8 cellular contexts compared by ENCODE assay signal in the genomic region with DNA sequence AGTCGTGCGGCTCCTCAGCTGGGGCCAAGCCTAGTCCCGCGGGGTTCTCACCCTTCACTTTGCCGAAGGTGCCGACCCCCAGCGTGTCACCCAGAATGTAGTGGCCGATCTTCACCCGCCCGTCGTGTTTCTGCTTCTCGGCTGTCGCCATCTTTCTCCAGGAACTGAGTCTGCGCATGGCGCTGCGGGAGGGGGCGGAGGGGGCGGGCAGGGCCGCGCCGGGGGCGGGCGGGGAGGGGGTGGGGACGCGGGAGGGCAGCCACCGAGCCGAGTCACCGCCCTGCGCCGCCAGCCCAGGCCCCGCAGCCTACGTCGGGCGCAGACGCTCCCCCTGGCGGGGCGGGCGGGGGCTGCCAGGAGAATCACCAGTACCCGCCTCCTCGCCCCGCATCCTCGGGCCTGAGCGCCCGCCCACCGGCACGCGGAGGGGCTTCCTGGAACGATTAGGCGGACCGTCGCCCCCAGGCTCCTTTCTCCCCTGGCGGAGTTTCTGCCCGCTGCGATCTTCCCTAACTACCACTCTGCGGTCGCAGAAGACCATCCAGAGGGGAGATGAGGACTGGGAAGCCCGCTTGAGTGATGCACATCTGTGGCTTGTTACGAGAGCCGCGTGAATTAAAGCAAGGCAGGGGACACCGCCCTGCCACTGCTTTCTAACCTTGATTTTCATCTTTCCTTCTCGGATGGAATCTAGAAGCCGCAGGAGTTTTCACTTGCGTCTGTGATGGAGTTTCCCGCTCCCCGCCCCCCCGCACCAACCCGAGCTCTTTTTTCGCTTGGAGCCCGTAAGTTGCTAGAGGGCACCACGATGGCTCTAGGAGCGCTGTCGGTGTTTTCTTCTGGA. TPM values are rescaled to one million over a fixed set of nuclear protein-coding genes. Genes with fewer than 3 reads are reported as not detected.
DNase-seq lines count a peak whose midpoint lies in the region; ATAC-seq and TF ChIP-seq lines count a peak whose summit lies in the region.

A gene (minus strand): TSS at position 363 of the 844 bp plus-strand sequence. CDS start 185 bp downstream, at position 178.

- TF ChIP-seq POLR2A in lower leg skin (IDR thresholded peaks at IDR 0.05): peak in 1 of 2 donors; percentile 35

- DNase-seq in CD8-positive, alpha-beta memory T cell: peak; percentile 89 to 93 (median 93)
- peak; percentile 80 for DNase-seq in HL-60 (ENCODE audit: low read depth in 1 of 2, low spot score in 1 of 2)
- DNase-seq in NCI-H82 treated with DMSO at 0.1 percent for 48 hours (lab: John Stamatoyannopoulos, UW; ENCODE audit: unreplicated experiment): peak; percentile 93
- peak; percentile 90 for DNase-seq in activated CD4-positive, alpha-beta memory T cell treated with anti-CD3 and anti-CD28 coated beads for 36 hours
- DNase-seq in dorsolateral prefrontal cortex: peak; percentile 80 to 92 (median 86)
- DNase-seq in lower leg skin (ENCODE audit: low spot score in 2 of 2): peak; percentile 78 to 96
- peak; percentile 80 to 81 for DNase-seq in stimulated activated CD4-positive, alpha-beta T cell treated with anti-CD3 and anti-CD28 coated beads, Interleukin-4, amount 100 ng/mL, for 48 hours (ENCODE audit: low read depth in 2 of 2)

- no peaks in the 10 kb centered on the region for H3K9me3 Mint-ChIP-seq in CD8-positive, alpha-beta memory T cell
- H3K9me3 Mint-ChIP-seq in activated CD4-positive, alpha-beta memory T cell treated with anti-CD3 and anti-CD28 coated beads for 36 hours: no peaks in the 10 kb centered on the region

- CTCF ChIA-PET in CD8-positive, alpha-beta memory T cell (lab: Charles Lee): interaction anchor here (1.1 kb wide), 1 partner anchor 44 kb away, joined by 3 read pairs; no protein-coding TSS in a partner anchor
- CTCF ChIA-PET in activated CD4-positive, alpha-beta memory T cell treated with anti-CD3 and anti-CD28 coated beads for 36 hours (lab: Charles Lee): interaction anchor here (0.7 to 1.5 kb wide), 4 partner anchors 9 to 976 kb away, joined by 3 to 8 read pairs (median 4); no protein-coding TSS in a partner anchor

- no peaks in the 10 kb centered on the region for H3K9me3 ChIP-seq in CD8-positive, alpha-beta memory T cell (ENCODE audit: low read length)

- H3K4me1 Mint-ChIP-seq in CD8-positive, alpha-beta memory T cell: peaks cover 46 to 53% (median 49%) of the 10 kb centered on the region in 3 donors
- peaks cover 43% of the 10 kb centered on the region for H3K4me1 Mint-ChIP-seq in activated CD4-positive, alpha-beta memory T cell treated with anti-CD3 and anti-CD28 coated beads for 36 hours (ENCODE audit: low read depth)

- intact Hi-C loops in activated CD4-positive, alpha-beta memory T cell treated with anti-CD3 and anti-CD28 coated beads for 36 hours (cut with micrococcal nuclease): loop anchor here (1.0 kb wide), 3 partner anchors 15 to 43 kb away; a partner anchor contains a TSS
- intact Hi-C loops in dorsolateral prefrontal cortex (cut with DNase I) (loop anchor here (1.0 kb wide), 2 partner anchors 37 to 43 kb away; a partner anchor contains a TSS), lower leg skin (cut with DNase I; ENCODE audit: low total_unique reads) (no loop called here)

- peaks cover 0 to 24% (median 1%) of the 10 kb centered on the region in 3 donors for H3K36me3 Mint-ChIP-seq in CD8-positive, alpha-beta memory T cell
- H3K36me3 Mint-ChIP-seq in activated CD4-positive, alpha-beta memory T cell treated with anti-CD3 and anti-CD28 coated beads for 36 hours: peaks cover 15% of the 10 kb centered on the region

- H3K27ac Mint-ChIP-seq in CD8-positive, alpha-beta memory T cell: peak within 1 kb of the TSS; percentile 91 to 98 (median 94)
- peak within 1 kb of the TSS; percentile 89 for H3K27ac Mint-ChIP-seq in activated CD4-positive, alpha-beta memory T cell treated with anti-CD3 and anti-CD28 coated beads for 36 hours

- H3K27me3 ChIP-seq in CD8-positive, alpha-beta memory T cell (ENCODE audit: insufficient read depth, low read length, poor library complexity, severe bottlenecking): no peaks in the 10 kb centered on the region
- H3K27me3 ChIP-seq in HL-60 (ENCODE audit: insufficient read depth, poor library complexity, severe bottlenecking) (no peaks in the 10 kb centered on the region), dorsolateral prefrontal cortex (no peaks in the 10 kb centered on the region)

- peak; percentile 94 for ATAC-seq in GM19463 (IDR thresholded peaks at IDR 0.05; ENCODE audit: unreplicated experiment)

- H3K27ac ChIP-seq in CD8-positive, alpha-beta memory T cell (ENCODE audit: low read depth, low read length): peak within 1 kb of the TSS; percentile 88
- H3K27ac ChIP-seq in HL-60 (replicated peaks): peak within 1 kb of the TSS; percentile 78
- H3K27ac ChIP-seq in dorsolateral prefrontal cortex: peak within 1 kb of the TSS; percentile 75 to 98 (median 95)

- WGBS in lower leg skin, 2 donors: 0% methylated on average over 35 to 46 of the region's 73 CpGs

- peak within 1 kb of the TSS; percentile 93 to 98 (median 95) for H3K4me3 Mint-ChIP-seq in CD8-positive, alpha-beta memory T cell
- peak within 1 kb of the TSS; percentile 87 for H3K4me3 Mint-ChIP-seq in activated CD4-positive, alpha-beta memory T cell treated with anti-CD3 and anti-CD28 coated beads for 36 hours

- H3K27me3 Mint-ChIP-seq in CD8-positive, alpha-beta memory T cell: no peaks in the 10 kb centered on the region
- H3K27me3 Mint-ChIP-seq in activated CD4-positive, alpha-beta memory T cell treated with anti-CD3 and anti-CD28 coated beads for 36 hours: peaks cover 1% of the 10 kb centered on the region

- no peaks in the 10 kb centered on the region for H3K36me3 ChIP-seq in CD8-positive, alpha-beta memory T cell (ENCODE audit: insufficient read depth, low read length)

- TF ChIP-seq CTCF in HL-60 (IDR thresholded peaks at IDR 0.05; ENCODE audit: insufficient read depth, low read length) (no peak), dorsolateral prefrontal cortex (IDR thresholded peaks at IDR 0.05 in 54 of 56, conservative IDR thresholded peaks at IDR 0.05 in 2 of 56; ENCODE audit: low read depth in 1 of 56, partially characterized antibody in 56 of 56) (peak in 54 of 56 donors; percentile 38 to 89 (median 68)), lower leg skin (IDR thresholded peaks at IDR 0.05) (no peak)

- POLR2A ChIA-PET in CD8-positive, alpha-beta memory T cell (lab: Charles Lee): interaction anchor here (0.5 to 1.5 kb wide), 6 partner anchors 9 to 1718 kb away, joined by 3 to 8 read pairs (median 3); a partner anchor contains a TSS
- POLR2A ChIA-PET in activated CD4-positive, alpha-beta memory T cell treated with anti-CD3 and anti-CD28 coated beads for 36 hours (lab: Charles Lee): interaction anchor here (0.7 to 2.3 kb wide), 7 partner anchors 15 to 113 kb away, joined by 3 to 12 read pairs (median 6); a partner anchor contains a TSS

- H3K4me3 ChIP-seq in CD8-positive, alpha-beta memory T cell (ENCODE audit: low read length): peak within 1 kb of the TSS; percentile 99
- H3K4me3 ChIP-seq in HL-60 (replicated peaks; ENCODE audit: insufficient read depth, low read length) (peak within 1 kb of the TSS; percentile 73), dorsolateral prefrontal cortex (peak within 1 kb of the TSS; percentile 69 to 100 (median 94)), lower leg skin (ENCODE audit: low read depth, poor library complexity, severe bottlenecking) (peak within 1 kb of the TSS; percentile 95)

- peaks cover 24% of the 10 kb centered on the region for H3K4me1 ChIP-seq in CD8-positive, alpha-beta memory T cell (ENCODE audit: insufficient read depth, low read length)

RNA-seq across cellular contexts. Expression of the gene that starts here (rescaled TPM):
- total RNA-seq in CD8-positive, alpha-beta memory T cell: 10 to 100 TPM; 73.3 to 79.4 TPM
- polyA plus RNA-seq in CD8-positive, alpha-beta memory T cell: 46.7 TPM
- 10 to 100 TPM; 54.4 to 55.6 TPM for total RNA-seq in activated CD4-positive, alpha-beta memory T cell treated with anti-CD3 and anti-CD28 coated beads for 36 hours
- 10 to 100 TPM; 30.2 to 83.2 (median 52.4) TPM for total RNA-seq in dorsolateral prefrontal cortex
- total RNA-seq in lower leg skin: 10 to 100 TPM; 44.8 to 60.0 (median 54.9) TPM

Comparison
In these comparisons a context has a peak if more than half of its experiments do, and no peak if none do; other contexts are left out.
1. Peak in every context shown above with its lines: DNase-seq, ATAC-seq, H3K4me3 ChIP-seq and H3K27ac ChIP-seq.
2. CTCF ChIP-seq: peak in dorsolateral prefrontal cortex (54 of 56); none in HL-60 (single experiment) and lower leg skin (0 of 3).